ENCODE assay signal across 8 cellular contexts in genomic region chr19:2164020-2164988, GRCh38. TPM values are rescaled to one million over a fixed set of nuclear protein-coding genes. Genes with fewer than 3 reads are reported as not detected.
DNase-seq lines count a peak whose midpoint lies in the region; ATAC-seq, FAIRE-seq and TF ChIP-seq lines count a peak whose summit lies in the region.

No MANE protein-coding gene starts in this region.

- H3K36me3 Mint-ChIP-seq in activated naive CD8-positive, alpha-beta T cell treated with anti-CD3 and anti-CD28 coated beads, Interleukin-2, amount 10 ng/mL, durations not matched to agents 7 days and 5 days: peaks cover 2% of the 10 kb centered on the region

- no peak for TF ChIP-seq CTCF in LNCaP clone FGC (IDR thresholded peaks at IDR 0.05; ENCODE audit: control insufficient read depth, extremely low read depth, insufficient read depth)

- peak overlapping the region; percentile 93 for H3K4me3 Mint-ChIP-seq in activated naive CD8-positive, alpha-beta T cell treated with anti-CD3 and anti-CD28 coated beads, Interleukin-2, amount 10 ng/mL, durations not matched to agents 7 days and 5 days

- DNase-seq in activated CD4-positive, CD25-positive, alpha-beta regulatory T cell treated with anti-CD3 and anti-CD28 coated beads, Interleukin-2, amount 50 U/mL, for 72 hours: no peak
- no peak for DNase-seq in LNCaP clone FGC (ENCODE audit: low read depth)
- DNase-seq in activated naive CD8-positive, alpha-beta T cell treated with anti-CD3 and anti-CD28 coated beads, Interleukin-2, amount 10 ng/mL, durations not matched to agents 7 days and 5 days: peak; percentile 76
- DNase-seq in RCC 7860 (ENCODE audit: low spot score): no peak
- no peak for DNase-seq in NCI-H187 treated with DMSO at 0.1 percent for 48 hours (lab: John Stamatoyannopoulos, UW)

- H3K27ac ChIP-seq in skin epidermis: peak overlapping the region; percentile 87 to 100 (median 98)

- no peak for FAIRE-seq in RCC 7860 (lab: Jason Lieb, UNC)

- H3K9me3 Mint-ChIP-seq in activated naive CD8-positive, alpha-beta T cell treated with anti-CD3 and anti-CD28 coated beads, Interleukin-2, amount 10 ng/mL, durations not matched to agents 7 days and 5 days: no peaks in the 10 kb centered on the region

- H3K4me1 Mint-ChIP-seq in activated naive CD8-positive, alpha-beta T cell treated with anti-CD3 and anti-CD28 coated beads, Interleukin-2, amount 10 ng/mL, durations not matched to agents 7 days and 5 days: peaks cover 18% of the 10 kb centered on the region

- POLR2A ChIA-PET in activated naive CD8-positive, alpha-beta T cell treated with anti-CD3 and anti-CD28 coated beads, Interleukin-2, amount 10 ng/mL, durations not matched to agents 7 days and 5 days (lab: Charles Lee): interaction anchor here (0.6 to 1.2 kb wide), 4 partner anchors 69 to 579 kb away, joined by 3 to 4 read pairs (median 4); partner anchors contain the start of gene LMNB2

- H3K4me3 ChIP-seq in LNCaP clone FGC (ENCODE audit: low read depth, low read length): peak overlapping the region; percentile 89
- peak overlapping the region; percentile 76 for H3K4me3 ChIP-seq in iPS-11a (ENCODE audit: low read depth, low read length)
- peak overlapping the region; percentile 73 to 98 (median 93) for H3K4me3 ChIP-seq in skin epidermis

- H3K27me3 Mint-ChIP-seq in activated naive CD8-positive, alpha-beta T cell treated with anti-CD3 and anti-CD28 coated beads, Interleukin-2, amount 10 ng/mL, durations not matched to agents 7 days and 5 days: no peaks in the 10 kb centered on the region

- ATAC-seq in activated CD4-positive, CD25-positive, alpha-beta regulatory T cell treated with anti-CD3 and anti-CD28 coated beads, Interleukin-2, amount 50 U/mL, for 24 hours: peak; percentile 27 to 30
- peak; percentile 47 for ATAC-seq in activated naive CD8-positive, alpha-beta T cell treated with anti-CD3 and anti-CD28 coated beads, Interleukin-2, amount 10 ng/mL, durations not matched to agents 7 days and 5 days (ENCODE audit: low read depth)

- peak overlapping the region; percentile 85 for H3K27ac Mint-ChIP-seq in activated naive CD8-positive, alpha-beta T cell treated with anti-CD3 and anti-CD28 coated beads, Interleukin-2, amount 10 ng/mL, durations not matched to agents 7 days and 5 days

RNA-seq across cellular contexts. Expression of gene DOT1L, which starts 0.6 kb away (rescaled TPM):
- total RNA-seq in activated naive CD8-positive, alpha-beta T cell treated with anti-CD3 and anti-CD28 coated beads, Interleukin-2, amount 10 ng/mL, durations not matched to agents 7 days and 5 days: 10 to 100 TPM; 50.1 to 56.2 TPM

RNA-seq across cellular contexts. Expression of gene AP3D1, which starts 12.9 kb away (rescaled TPM):
- total RNA-seq in activated naive CD8-positive, alpha-beta T cell treated with anti-CD3 and anti-CD28 coated beads, Interleukin-2, amount 10 ng/mL, durations not matched to agents 7 days and 5 days: 10 to 100 TPM; 92.6 to 96.5 TPM
